In the genomic region with DNA sequence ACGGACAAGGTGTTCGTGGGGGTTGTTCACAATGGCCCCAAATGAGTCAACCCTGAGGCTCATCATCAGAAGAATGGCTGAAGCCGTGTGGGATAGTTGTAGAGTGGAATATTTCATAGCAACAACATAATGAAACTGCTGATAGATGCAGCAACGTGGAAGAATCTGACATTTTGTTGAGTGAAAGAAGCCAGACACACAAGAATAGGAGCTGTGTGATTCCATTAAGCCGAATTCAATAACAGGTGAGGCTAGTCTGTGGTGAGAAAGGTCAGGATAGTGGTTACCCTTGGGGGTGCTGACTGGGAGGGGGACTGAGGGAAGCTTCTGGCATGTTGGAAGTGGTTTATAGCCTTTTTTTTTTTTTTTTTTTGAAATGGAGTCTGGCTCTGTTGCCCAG, we compare ENCODE assay signal across 2 cellular contexts.
A peak's percentile ranks its signal among the peaks of the same experiment; 100 is the strongest.
TF ChIP-seq lines count a peak whose summit lies in the region.

No MANE protein-coding gene starts in this region.

TF ChIP-seq in IMR-90, 13 proteins besides CTCF, POLR2A, EP300 and RAD21 (continued from another document):
- TF ChIP-seq, protein P1, sequence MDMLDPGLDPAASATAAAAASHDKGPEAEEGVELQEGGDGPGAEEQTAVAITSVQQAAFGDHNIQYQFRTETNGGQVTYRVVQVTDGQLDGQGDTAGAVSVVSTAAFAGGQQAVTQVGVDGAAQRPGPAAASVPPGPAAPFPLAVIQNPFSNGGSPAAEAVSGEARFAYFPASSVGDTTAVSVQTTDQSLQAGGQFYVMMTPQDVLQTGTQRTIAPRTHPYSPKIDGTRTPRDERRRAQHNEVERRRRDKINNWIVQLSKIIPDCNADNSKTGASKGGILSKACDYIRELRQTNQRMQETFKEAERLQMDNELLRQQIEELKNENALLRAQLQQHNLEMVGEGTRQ (IDR thresholded peaks at IDR 0.05; ENCODE audit: low read depth, low read length): no peak
- TF ChIP-seq SMC3 (IDR thresholded peaks at IDR 0.05; ENCODE audit: low read depth, low read length) (no peak), BHLHE40 (IDR thresholded peaks at IDR 0.05; ENCODE audit: low read depth, low read length) (no peak), FOS (IDR thresholded peaks at IDR 0.05; ENCODE audit: low read depth, low read length) (no peak), RFX5 (IDR thresholded peaks at IDR 0.05; ENCODE audit: low read depth, low read length) (no peak), NFE2L2 (IDR thresholded peaks at IDR 0.05; ENCODE audit: low read depth, low read length) (no peak), CHD1 (IDR thresholded peaks at IDR 0.05; ENCODE audit: low read depth, low read length) (no peak), MAFK (IDR thresholded peaks at IDR 0.05; ENCODE audit: low read depth, low read length) (no peak), RCOR1 (IDR thresholded peaks at IDR 0.05; ENCODE audit: insufficient replicate concordance, low read length) (no peak), CEBPB (IDR thresholded peaks at IDR 0.05; ENCODE audit: low read depth, low read length) (no peak), MXI1 (IDR thresholded peaks at IDR 0.05; ENCODE audit: borderline replicate concordance, low read depth, low read length) (no peak)
- TF ChIP-seq, protein P2, sequence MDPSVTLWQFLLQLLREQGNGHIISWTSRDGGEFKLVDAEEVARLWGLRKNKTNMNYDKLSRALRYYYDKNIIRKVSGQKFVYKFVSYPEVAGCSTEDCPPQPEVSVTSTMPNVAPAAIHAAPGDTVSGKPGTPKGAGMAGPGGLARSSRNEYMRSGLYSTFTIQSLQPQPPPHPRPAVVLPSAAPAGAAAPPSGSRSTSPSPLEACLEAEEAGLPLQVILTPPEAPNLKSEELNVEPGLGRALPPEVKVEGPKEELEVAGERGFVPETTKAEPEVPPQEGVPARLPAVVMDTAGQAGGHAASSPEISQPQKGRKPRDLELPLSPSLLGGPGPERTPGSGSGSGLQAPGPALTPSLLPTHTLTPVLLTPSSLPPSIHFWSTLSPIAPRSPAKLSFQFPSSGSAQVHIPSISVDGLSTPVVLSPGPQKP (IDR thresholded peaks at IDR 0.05; ENCODE audit: borderline replicate concordance, low read depth, low read length): no peak
TF ChIP-seq in IMR-90: peak in this region for 0.

TF ChIP-seq in SK-N-SH, 30 proteins besides CTCF, POLR2A, EP300 and RAD21 (continued from another document):
- TF ChIP-seq, protein P3, sequence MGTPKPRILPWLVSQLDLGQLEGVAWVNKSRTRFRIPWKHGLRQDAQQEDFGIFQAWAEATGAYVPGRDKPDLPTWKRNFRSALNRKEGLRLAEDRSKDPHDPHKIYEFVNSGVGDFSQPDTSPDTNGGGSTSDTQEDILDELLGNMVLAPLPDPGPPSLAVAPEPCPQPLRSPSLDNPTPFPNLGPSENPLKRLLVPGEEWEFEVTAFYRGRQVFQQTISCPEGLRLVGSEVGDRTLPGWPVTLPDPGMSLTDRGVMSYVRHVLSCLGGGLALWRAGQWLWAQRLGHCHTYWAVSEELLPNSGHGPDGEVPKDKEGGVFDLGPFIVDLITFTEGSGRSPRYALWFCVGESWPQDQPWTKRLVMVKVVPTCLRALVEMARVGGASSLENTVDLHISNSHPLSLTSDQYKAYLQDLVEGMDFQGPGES (IDR thresholded peaks at IDR 0.05; ENCODE audit: low read depth, low read length): no peak
- no peak for TF ChIP-seq POLR2AphosphoS5 (IDR thresholded peaks at IDR 0.05; ENCODE audit: low read depth, low read length)
- no peak for TF ChIP-seq ELF1 (IDR thresholded peaks at IDR 0.05)
- TF ChIP-seq, protein P4, sequence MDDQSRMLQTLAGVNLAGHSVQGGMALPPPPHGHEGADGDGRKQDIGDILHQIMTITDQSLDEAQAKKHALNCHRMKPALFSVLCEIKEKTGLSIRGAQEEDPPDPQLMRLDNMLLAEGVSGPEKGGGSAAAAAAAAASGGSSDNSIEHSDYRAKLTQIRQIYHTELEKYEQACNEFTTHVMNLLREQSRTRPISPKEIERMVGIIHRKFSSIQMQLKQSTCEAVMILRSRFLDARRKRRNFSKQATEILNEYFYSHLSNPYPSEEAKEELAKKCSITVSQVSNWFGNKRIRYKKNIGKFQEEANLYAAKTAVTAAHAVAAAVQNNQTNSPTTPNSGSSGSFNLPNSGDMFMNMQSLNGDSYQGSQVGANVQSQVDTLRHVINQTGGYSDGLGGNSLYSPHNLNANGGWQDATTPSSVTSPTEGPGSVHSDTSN (IDR thresholded peaks at IDR 0.05): peak; percentile 10; the same call in 1 of the 2 replicates
- TF ChIP-seq SMC3 (IDR thresholded peaks at IDR 0.05; ENCODE audit: low read depth, low read length): no peak
- TF ChIP-seq SIN3A (IDR thresholded peaks at IDR 0.05; ENCODE audit: borderline replicate concordance, low read depth, low read length): no peak
- 0 out of 2 replicates have a peak, but pooled peaks have one; percentile 25 for TF ChIP-seq TCF12 (IDR thresholded peaks at IDR 0.05)
- TF ChIP-seq, protein P5, sequence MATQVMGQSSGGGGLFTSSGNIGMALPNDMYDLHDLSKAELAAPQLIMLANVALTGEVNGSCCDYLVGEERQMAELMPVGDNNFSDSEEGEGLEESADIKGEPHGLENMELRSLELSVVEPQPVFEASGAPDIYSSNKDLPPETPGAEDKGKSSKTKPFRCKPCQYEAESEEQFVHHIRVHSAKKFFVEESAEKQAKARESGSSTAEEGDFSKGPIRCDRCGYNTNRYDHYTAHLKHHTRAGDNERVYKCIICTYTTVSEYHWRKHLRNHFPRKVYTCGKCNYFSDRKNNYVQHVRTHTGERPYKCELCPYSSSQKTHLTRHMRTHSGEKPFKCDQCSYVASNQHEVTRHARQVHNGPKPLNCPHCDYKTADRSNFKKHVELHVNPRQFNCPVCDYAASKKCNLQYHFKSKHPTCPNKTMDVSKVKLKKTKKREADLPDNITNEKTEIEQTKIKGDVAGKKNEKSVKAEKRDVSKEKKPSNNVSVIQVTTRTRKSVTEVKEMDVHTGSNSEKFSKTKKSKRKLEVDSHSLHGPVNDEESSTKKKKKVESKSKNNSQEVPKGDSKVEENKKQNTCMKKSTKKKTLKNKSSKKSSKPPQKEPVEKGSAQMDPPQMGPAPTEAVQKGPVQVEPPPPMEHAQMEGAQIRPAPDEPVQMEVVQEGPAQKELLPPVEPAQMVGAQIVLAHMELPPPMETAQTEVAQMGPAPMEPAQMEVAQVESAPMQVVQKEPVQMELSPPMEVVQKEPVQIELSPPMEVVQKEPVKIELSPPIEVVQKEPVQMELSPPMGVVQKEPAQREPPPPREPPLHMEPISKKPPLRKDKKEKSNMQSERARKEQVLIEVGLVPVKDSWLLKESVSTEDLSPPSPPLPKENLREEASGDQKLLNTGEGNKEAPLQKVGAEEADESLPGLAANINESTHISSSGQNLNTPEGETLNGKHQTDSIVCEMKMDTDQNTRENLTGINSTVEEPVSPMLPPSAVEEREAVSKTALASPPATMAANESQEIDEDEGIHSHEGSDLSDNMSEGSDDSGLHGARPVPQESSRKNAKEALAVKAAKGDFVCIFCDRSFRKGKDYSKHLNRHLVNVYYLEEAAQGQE (IDR thresholded peaks at IDR 0.05; ENCODE audit: low read depth, low read length): no peak
- no peak for TF ChIP-seq TAF1 (IDR thresholded peaks at IDR 0.05; ENCODE audit: borderline replicate concordance, low read depth, low read length)
